ENCODE assay signal across 16 cellular contexts in the genomic region with DNA sequence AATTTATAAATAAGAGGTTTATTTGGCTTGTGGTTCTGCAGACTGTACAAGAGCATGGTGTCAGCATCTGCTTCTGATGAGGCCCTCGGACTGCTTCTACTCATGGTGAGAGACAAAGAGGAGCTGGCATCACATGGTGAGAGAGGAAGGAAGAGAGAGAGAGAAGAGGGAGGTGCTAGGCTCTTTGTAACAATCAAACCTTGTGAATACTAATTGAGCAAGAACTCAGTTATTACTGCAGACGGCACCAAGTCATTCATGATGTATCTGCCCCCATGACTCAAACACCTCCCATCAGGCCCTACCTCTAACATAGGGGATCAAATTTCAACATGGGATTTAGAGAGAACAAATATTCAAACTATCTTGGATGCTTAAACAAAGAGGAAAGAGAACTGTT. TPM values are rescaled to one million over a fixed set of nuclear protein-coding genes. Genes with fewer than 3 reads are reported as not detected.
A peak's percentile ranks its signal among the peaks of the same experiment; 100 is the strongest.
DNase-seq lines count a peak whose midpoint lies in the region; ATAC-seq and TF ChIP-seq lines count a peak whose summit lies in the region.
"Had no signal": no experiment of that assay in that cellular context is flagged by ENCODE, and none has a peak within 500 bp of the region (broad histone marks: within the 10 kb centered on the region; RNA-seq: fewer than 3 reads in every experiment).

No MANE protein-coding gene starts in this region.

- H3K9me2 ChIP-seq in PC-3 (replicated peaks; ENCODE audit: low read length): no peaks in the 10 kb centered on the region

- TF ChIP-seq CTCF in PC-3 (conservative IDR thresholded peaks at IDR 0.05; ENCODE audit: low read depth, low read length): no peak

- POLR2A ChIA-PET in PC-3 (lab: Charles Lee; ENCODE audit: unreplicated experiment): no interaction called here

- no peak overlapping the region for H3K27ac ChIP-seq in PC-3 (ENCODE audit: low read length)

- intact Hi-C loops in PC-3 (cut with micrococcal nuclease): no loop called here
- intact Hi-C loops in cardiac septum (cut with DNase I): no loop called here

- ATAC-seq in activated CD8-positive, alpha-beta memory T cell treated with anti-CD3 and anti-CD28 coated beads, Interleukin-2, amount 10 ng/mL, durations not matched to agents 7 days and 5 days: peak; percentile 9
- peak; percentile 58 for ATAC-seq in PC-3
- peak; percentile 15 for ATAC-seq in effector memory CD8-positive, alpha-beta T cell (replicated peaks)
- no peak for ATAC-seq in HG03442 (IDR thresholded peaks at IDR 0.05; ENCODE audit: unreplicated experiment)
- ATAC-seq: heart left ventricle had no signal

- peaks cover 15% of the 10 kb centered on the region for H3K36me3 Mint-ChIP-seq in activated CD8-positive, alpha-beta memory T cell treated with anti-CD3 and anti-CD28 coated beads, Interleukin-2, amount 10 ng/mL, durations not matched to agents 7 days and 5 days
- H3K36me3 Mint-ChIP-seq in effector memory CD8-positive, alpha-beta T cell (ENCODE audit: insufficient read depth): peaks cover 3% of the 10 kb centered on the region
- peaks cover 13% of the 10 kb centered on the region for H3K36me3 Mint-ChIP-seq in stimulated activated naive CD8-positive, alpha-beta T cell treated with anti-CD3 and anti-CD28 coated beads, Interleukin-15, Interleukin-2, amounts not matched to agents 100 ng/mL and 50 ng/mL, for 24 hours (ENCODE audit: low read depth)

- H3K4me2 ChIP-seq in PC-3 (ENCODE audit: low read length): no peak overlapping the region

- no peaks in the 10 kb centered on the region for H3K27me3 ChIP-seq in PC-3 (ENCODE audit: low read length)

- H3K9me3 ChIP-seq in PC-3 (ENCODE audit: low read length): no peaks in the 10 kb centered on the region
- H3K9me3 ChIP-seq: heart left ventricle had no signal

- no peak overlapping the region for H3K9ac ChIP-seq in PC-3 (ENCODE audit: low read length)

- H2AFZ ChIP-seq in PC-3 (ENCODE audit: low read length): peak overlapping the region; percentile 60

- H3K9me3 Mint-ChIP-seq in activated CD8-positive, alpha-beta memory T cell treated with anti-CD3 and anti-CD28 coated beads, Interleukin-2, amount 10 ng/mL, durations not matched to agents 7 days and 5 days (ENCODE audit: low read depth): no peaks in the 10 kb centered on the region
- H3K9me3 Mint-ChIP-seq in effector memory CD8-positive, alpha-beta T cell: no peaks in the 10 kb centered on the region
- peaks cover 3% of the 10 kb centered on the region for H3K9me3 Mint-ChIP-seq in stimulated activated naive CD8-positive, alpha-beta T cell treated with anti-CD3 and anti-CD28 coated beads, Interleukin-15, Interleukin-2, amounts not matched to agents 100 ng/mL and 50 ng/mL, for 24 hours

- H3F3A ChIP-seq in PC-3 (ENCODE audit: low read length, unreplicated experiment): no peaks in the 10 kb centered on the region

- no peak for DNase-seq in activated CD8-positive, alpha-beta memory T cell treated with anti-CD3 and anti-CD28 coated beads, Interleukin-2, amount 10 ng/mL, durations not matched to agents 7 days and 5 days
- DNase-seq in activated CD8-positive, alpha-beta memory T cell treated with anti-CD3 and anti-CD28 coated beads for 24 hours: no peak
- DNase-seq in PC-3 (peak; percentile 35), cardiac septum (ENCODE audit: low spot score) (no peak)
- no peak for DNase-seq in effector memory CD8-positive, alpha-beta T cell
- DNase-seq in activated effector memory CD4-positive, alpha-beta T cell treated with anti-CD3 and anti-CD28 coated beads, Interleukin-2, amount 50 U/mL, for 16 hours: no peak
- DNase-seq: ACHN, cortex of kidney, GF-D8, heart left ventricle, NCI-H1930, posterior cingulate gyrus, substantia nigra had no signal

- peaks cover 94% of the 10 kb centered on the region for H3K4me1 Mint-ChIP-seq in activated CD8-positive, alpha-beta memory T cell treated with anti-CD3 and anti-CD28 coated beads, Interleukin-2, amount 10 ng/mL, durations not matched to agents 7 days and 5 days
- H3K4me1 Mint-ChIP-seq in effector memory CD8-positive, alpha-beta T cell (ENCODE audit: low read depth in 2 of 2): peaks cover 71 to 72% of the 10 kb centered on the region in 2 donors
- peaks cover 100% of the 10 kb centered on the region for H3K4me1 Mint-ChIP-seq in stimulated activated naive CD8-positive, alpha-beta T cell treated with anti-CD3 and anti-CD28 coated beads, Interleukin-15, Interleukin-2, amounts not matched to agents 100 ng/mL and 50 ng/mL, for 24 hours (ENCODE audit: low read depth)

- no peaks in the 10 kb centered on the region for H3K79me2 ChIP-seq in PC-3 (ENCODE audit: low read length)

- no peaks in the 10 kb centered on the region for H3K36me3 ChIP-seq in PC-3 (ENCODE audit: low read depth, low read length)
- H3K36me3 ChIP-seq: heart left ventricle had no signal

- no TSS peak for BruUV-seq in PC-3 (replicated peaks; lab: Mats Ljungman, UMichigan)

- H4K20me1 ChIP-seq in PC-3 (ENCODE audit: low read length): no peaks in the 10 kb centered on the region

- no peak overlapping the region for H3K4me3 ChIP-seq in PC-3 (ENCODE audit: low read length)
- H3K4me3 ChIP-seq: heart left ventricle, lung had no signal

- H3K27me3 Mint-ChIP-seq in activated CD8-positive, alpha-beta memory T cell treated with anti-CD3 and anti-CD28 coated beads, Interleukin-2, amount 10 ng/mL, durations not matched to agents 7 days and 5 days: no peaks in the 10 kb centered on the region
- H3K27me3 Mint-ChIP-seq in effector memory CD8-positive, alpha-beta T cell: no peaks in the 10 kb centered on the region
- no peaks in the 10 kb centered on the region for H3K27me3 Mint-ChIP-seq in stimulated activated naive CD8-positive, alpha-beta T cell treated with anti-CD3 and anti-CD28 coated beads, Interleukin-15, Interleukin-2, amounts not matched to agents 100 ng/mL and 50 ng/mL, for 24 hours

- H3K4me3 Mint-ChIP-seq in activated CD8-positive, alpha-beta memory T cell treated with anti-CD3 and anti-CD28 coated beads, Interleukin-2, amount 10 ng/mL, durations not matched to agents 7 days and 5 days: no peak overlapping the region
- H3K4me3 Mint-ChIP-seq in effector memory CD8-positive, alpha-beta T cell: peak overlapping the region; percentile 65 to 84
- peak overlapping the region; percentile 77 for H3K4me3 Mint-ChIP-seq in stimulated activated naive CD8-positive, alpha-beta T cell treated with anti-CD3 and anti-CD28 coated beads, Interleukin-15, Interleukin-2, amounts not matched to agents 100 ng/mL and 50 ng/mL, for 24 hours

- peaks cover 10% of the 10 kb centered on the region for H3K4me1 ChIP-seq in PC-3 (ENCODE audit: insufficient read depth, low read length)

- H3K27ac Mint-ChIP-seq in activated CD8-positive, alpha-beta memory T cell treated with anti-CD3 and anti-CD28 coated beads, Interleukin-2, amount 10 ng/mL, durations not matched to agents 7 days and 5 days: peak overlapping the region; percentile 85
- H3K27ac Mint-ChIP-seq in effector memory CD8-positive, alpha-beta T cell: peak overlapping the region; percentile 81 to 91
- H3K27ac Mint-ChIP-seq in stimulated activated naive CD8-positive, alpha-beta T cell treated with anti-CD3 and anti-CD28 coated beads, Interleukin-15, Interleukin-2, amounts not matched to agents 100 ng/mL and 50 ng/mL, for 24 hours: peak overlapping the region; percentile 91

- CTCF ChIA-PET in activated CD8-positive, alpha-beta memory T cell treated with anti-CD3 and anti-CD28 coated beads, Interleukin-2, amount 10 ng/mL, durations not matched to agents 7 days and 5 days (lab: Charles Lee): interaction anchor here (1.3 to 3.1 kb wide), 2 partner anchors 68 to 70 kb away, joined by 3 to 10 read pairs; no protein-coding TSS in a partner anchor
- CTCF ChIA-PET in PC-3 (lab: Charles Lee): no interaction called here

RNA-seq across cellular contexts. Expression of gene SIRPG, which starts 6.3 kb away (rescaled TPM):
- 100 to 1,000 TPM in 1 of 2 experiments, 10 to 100 TPM in 1; 93.8 to 122 TPM for total RNA-seq in activated CD8-positive, alpha-beta memory T cell treated with anti-CD3 and anti-CD28 coated beads, Interleukin-2, amount 10 ng/mL, durations not matched to agents 7 days and 5 days
- total RNA-seq in PC-3 (2014; rRNA removed): 0.86 TPM in 1 of 2 replicates, not detected in the other
- total RNA-seq in cardiac septum: not detected

RNA-seq across cellular contexts. Expression of gene SIRPB1, which starts 44.1 kb away (rescaled TPM):
- total RNA-seq in activated CD8-positive, alpha-beta memory T cell treated with anti-CD3 and anti-CD28 coated beads, Interleukin-2, amount 10 ng/mL, durations not matched to agents 7 days and 5 days: 1 to 10 TPM; 6.0 to 8.3 TPM
- total RNA-seq in PC-3 (2014; rRNA removed): 1.7 and 11.6 TPM in 2 replicates
- total RNA-seq in cardiac septum: 0.92 TPM

Comparison
In these comparisons a context has a peak if more than half of its experiments do, and no peak if none do; other contexts are left out.
1. RNA of gene SIRPG, which starts 6.3 kb away (total RNA-seq): 93.8 to 122 TPM in activated CD8-positive, alpha-beta memory T cell treated with anti-CD3 and anti-CD28 coated beads, Interleukin-2, amount 10 ng/mL, durations not matched to agents 7 days and 5 days; 0.86 TPM in PC-3 and not detected in cardiac septum (single experiment); every median in the first group is over 10 times any median in the second.
2. Peak in every context shown above with its lines, with median percentiles within 50 percentile points of each other: H3K27ac Mint-ChIP-seq.